In the genomic region with DNA sequence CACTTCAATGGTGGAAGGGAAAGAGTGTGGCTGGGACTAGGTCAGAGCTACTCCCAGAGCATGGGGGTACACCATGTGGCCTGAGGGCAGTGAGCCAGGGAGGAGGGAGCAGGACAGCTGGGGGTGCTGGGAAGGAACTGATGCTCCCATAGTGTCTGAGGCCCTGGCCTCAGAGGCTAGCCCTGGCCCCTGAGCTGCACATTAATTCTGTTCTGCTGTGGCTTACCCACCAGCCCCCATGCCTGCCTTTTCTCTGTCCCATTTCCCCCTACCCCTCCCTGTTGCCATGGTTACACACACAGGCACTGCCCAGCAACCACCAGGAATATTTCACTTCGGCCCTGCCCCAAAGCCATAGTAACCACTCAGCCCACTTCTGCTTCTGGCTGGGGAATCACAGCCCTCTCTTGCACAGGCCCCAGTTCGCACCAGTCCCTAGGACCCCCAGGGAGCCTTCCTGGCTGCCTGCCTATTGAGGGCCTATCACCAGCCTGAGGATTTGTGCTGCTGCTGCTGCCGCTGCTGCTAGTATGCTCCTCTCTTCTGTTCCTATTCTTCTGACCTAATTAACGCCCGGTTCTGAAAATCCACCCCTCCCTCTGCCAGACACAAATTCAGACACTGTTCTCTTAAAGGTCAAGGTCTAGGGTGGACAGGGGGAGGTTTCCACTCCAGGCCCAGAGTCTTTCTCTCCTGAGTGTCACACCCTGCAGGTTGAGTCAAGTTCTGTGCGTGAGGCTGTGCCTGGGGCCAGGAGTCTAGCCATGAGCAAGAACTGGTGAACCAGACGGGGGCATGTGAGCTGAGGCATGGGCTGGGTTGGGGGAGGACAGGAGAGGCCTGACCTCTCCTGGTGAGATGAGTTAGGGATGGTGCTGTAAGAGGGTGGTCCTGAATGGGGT, we compare ENCODE assay signal across 9 cellular contexts.
A peak's percentile ranks its signal among the peaks of the same experiment; 100 is the strongest.
DNase-seq lines count a peak whose midpoint lies in the region; ATAC-seq and TF ChIP-seq lines count a peak whose summit lies in the region.
"Had no signal": no experiment of that assay in that cellular context is flagged by ENCODE, and none has a peak within 500 bp of the region (broad histone marks: within the 10 kb centered on the region; RNA-seq: fewer than 3 reads in every experiment).

No MANE protein-coding gene starts in this region.

- H3K4me2 ChIP-seq in hepatocyte, result no peak overlapping the region

- DNase-seq in T-helper 2 cell treated with Interferon-gamma antibody and Interleukin-4, amounts not matched to agents 5 μg/mL and 100 μg/mL, for 36 hours (ENCODE audit: low spot score), result no peak
- DNase-seq in T-helper 2 cell (no peak), hepatocyte (ENCODE audit: low spot score) (peak; percentile 77)
- DNase-seq in stimulated activated naive CD8-positive, alpha-beta T cell treated with anti-CD3 and anti-CD28 coated beads, Interleukin-15, amount 100 ng/mL, for 72 hours, result no peak

- no peak overlapping the region for H2AFZ ChIP-seq in hepatocyte

- peaks cover 31% of the 10 kb centered on the region for H3K36me3 Mint-ChIP-seq in T-helper 2 cell treated with Interferon-gamma antibody and Interleukin-4, amounts not matched to agents 5 μg/mL and 100 μg/mL, for 36 hours (ENCODE audit: low read depth)
- peaks cover 68% of the 10 kb centered on the region for H3K36me3 Mint-ChIP-seq in activated T-helper 17 cell treated with anti-CD3 and anti-CD28 coated beads, Interleukin-2, amount 50 U/mL, for 72 hours (ENCODE audit: low read depth)

- WGBS in hepatocyte (ENCODE audit: low lambda C conversion rate, missing lambda C conversion rate), result 57% methylated on average over 7 of the region's 7 CpGs

- H3K27ac Mint-ChIP-seq in T-helper 2 cell treated with Interferon-gamma antibody and Interleukin-4, amounts not matched to agents 5 μg/mL and 100 μg/mL, for 36 hours, result peak overlapping the region; percentile 52
- H3K27ac Mint-ChIP-seq in activated T-helper 17 cell treated with anti-CD3 and anti-CD28 coated beads, Interleukin-2, amount 50 U/mL, for 72 hours, result peak overlapping the region; percentile 54
- peak overlapping the region; percentile 55 to 66 for H3K27ac Mint-ChIP-seq in stimulated activated naive CD8-positive, alpha-beta T cell treated with anti-CD3 and anti-CD28 coated beads, Interleukin-15, amount 100 ng/mL, for 72 hours

- no peaks in the 10 kb centered on the region for H3K36me3 ChIP-seq in hepatocyte (replicated peaks; ENCODE audit: insufficient read depth, low read depth)

- H3K27me3 ChIP-seq in hepatocyte, result no peaks in the 10 kb centered on the region
- H3K27me3 ChIP-seq: SJSA1 had no signal

- no peaks in the 10 kb centered on the region for H3K79me2 ChIP-seq in hepatocyte

- H3K27me3 Mint-ChIP-seq in T-helper 2 cell treated with Interferon-gamma antibody and Interleukin-4, amounts not matched to agents 5 μg/mL and 100 μg/mL, for 36 hours (ENCODE audit: low read depth), result no peaks in the 10 kb centered on the region
- no peaks in the 10 kb centered on the region for H3K27me3 Mint-ChIP-seq in activated T-helper 17 cell treated with anti-CD3 and anti-CD28 coated beads, Interleukin-2, amount 50 U/mL, for 72 hours
- H3K27me3 Mint-ChIP-seq in stimulated activated naive CD8-positive, alpha-beta T cell treated with anti-CD3 and anti-CD28 coated beads, Interleukin-15, amount 100 ng/mL, for 72 hours, result no peaks in the 10 kb centered on the region

- H3K9me3 Mint-ChIP-seq in T-helper 2 cell treated with Interferon-gamma antibody and Interleukin-4, amounts not matched to agents 5 μg/mL and 100 μg/mL, for 36 hours, result no peaks in the 10 kb centered on the region
- H3K9me3 Mint-ChIP-seq in activated T-helper 17 cell treated with anti-CD3 and anti-CD28 coated beads, Interleukin-2, amount 50 U/mL, for 72 hours, result no peaks in the 10 kb centered on the region
- no peaks in the 10 kb centered on the region for H3K9me3 Mint-ChIP-seq in stimulated activated naive CD8-positive, alpha-beta T cell treated with anti-CD3 and anti-CD28 coated beads, Interleukin-15, amount 100 ng/mL, for 72 hours

- no peak overlapping the region for H3K4me3 Mint-ChIP-seq in T-helper 2 cell treated with Interferon-gamma antibody and Interleukin-4, amounts not matched to agents 5 μg/mL and 100 μg/mL, for 36 hours
- H3K4me3 Mint-ChIP-seq in activated T-helper 17 cell treated with anti-CD3 and anti-CD28 coated beads, Interleukin-2, amount 50 U/mL, for 72 hours, result no peak overlapping the region
- no peak overlapping the region for H3K4me3 Mint-ChIP-seq in stimulated activated naive CD8-positive, alpha-beta T cell treated with anti-CD3 and anti-CD28 coated beads, Interleukin-15, amount 100 ng/mL, for 72 hours

- no peaks in the 10 kb centered on the region for H3K9me2 ChIP-seq in hepatocyte (replicated peaks; ENCODE audit: insufficient read depth)

- no peaks in the 10 kb centered on the region for H3K9me3 ChIP-seq in hepatocyte (ENCODE audit: low read depth)
- H3K9me3 ChIP-seq: SJSA1 had no signal

- H3K27ac ChIP-seq in hepatocyte, result peak overlapping the region; percentile 24

- H3K4me1 Mint-ChIP-seq in T-helper 2 cell treated with Interferon-gamma antibody and Interleukin-4, amounts not matched to agents 5 μg/mL and 100 μg/mL, for 36 hours (ENCODE audit: low read depth), result peaks cover 2% of the 10 kb centered on the region
- peaks cover 12% of the 10 kb centered on the region for H3K4me1 Mint-ChIP-seq in activated T-helper 17 cell treated with anti-CD3 and anti-CD28 coated beads, Interleukin-2, amount 50 U/mL, for 72 hours
- H3K4me1 Mint-ChIP-seq in stimulated activated naive CD8-positive, alpha-beta T cell treated with anti-CD3 and anti-CD28 coated beads, Interleukin-15, amount 100 ng/mL, for 72 hours, result peaks cover 6% of the 10 kb centered on the region

- TF ChIP-seq CTCF in hepatocyte (IDR thresholded peaks at IDR 0.05; ENCODE audit: poor library complexity), result no peak

- peaks cover 16% of the 10 kb centered on the region for H3K4me1 ChIP-seq in hepatocyte (ENCODE audit: insufficient read depth)

- H4K20me1 ChIP-seq in hepatocyte (ENCODE audit: insufficient read depth, poor library complexity, severe bottlenecking), result no peaks in the 10 kb centered on the region

- ATAC-seq in activated T-helper 17 cell treated with anti-CD3 and anti-CD28 coated beads, Interleukin-2, amount 50 U/mL, for 72 hours (replicated peaks), result no peak
- no peak for ATAC-seq in stimulated activated naive CD8-positive, alpha-beta T cell treated with anti-CD3 and anti-CD28 coated beads, Interleukin-15, amount 100 ng/mL, for 72 hours
- ATAC-seq in GM19328 (IDR thresholded peaks at IDR 0.05; ENCODE audit: unreplicated experiment) (no peak), HG03108 (IDR thresholded peaks at IDR 0.05; ENCODE audit: unreplicated experiment) (no peak), GM19397 (IDR thresholded peaks at IDR 0.05; ENCODE audit: unreplicated experiment) (no peak)

- no peak overlapping the region for H3K4me3 ChIP-seq in hepatocyte
- H3K4me3 ChIP-seq: SJSA1 had no signal
